19 cellular contexts compared by ENCODE assay signal in genomic region chr18:34660572-34660971, GRCh38. TPM values are rescaled to one million over a fixed set of nuclear protein-coding genes. Genes with fewer than 3 reads are reported as not detected.
A peak's percentile ranks its signal among the peaks of the same experiment; 100 is the strongest.
DNase-seq lines count a peak whose midpoint lies in the region; ATAC-seq and TF ChIP-seq lines count a peak whose summit lies in the region.
"Had no signal": no experiment of that assay in that cellular context is flagged by ENCODE, and none has a peak within 500 bp of the region (broad histone marks: within the 10 kb centered on the region; RNA-seq: fewer than 3 reads in every experiment).

No MANE protein-coding gene starts in this region.

- 78 to 86% (median 84%) methylated on average over 2 of the region's 2 CpGs for WGBS in psoas muscle, 3 donors

- no peak overlapping the region for H3K4me3 ChIP-seq in SJSA1
- H3K4me3 ChIP-seq in psoas muscle: no peak overlapping the region
- H3K4me3 ChIP-seq: skin epidermis had no signal

- H3K9me3 ChIP-seq in ES-I3 (ENCODE audit: control insufficient read depth, insufficient read depth, low read length) (no peaks in the 10 kb centered on the region), SJSA1 (replicated peaks) (no peaks in the 10 kb centered on the region), psoas muscle (no peaks in the 10 kb centered on the region)
- H3K9me3 ChIP-seq: neutrophil had no signal

- ATAC-seq in psoas muscle: no peak
- no peak for ATAC-seq in HG03196 (IDR thresholded peaks at IDR 0.05; ENCODE audit: unreplicated experiment)
- ATAC-seq in GM21367 (IDR thresholded peaks at IDR 0.05; ENCODE audit: unreplicated experiment): no peak

- TF ChIP-seq POLR2A in erythroblast (IDR thresholded peaks at IDR 0.05; ENCODE audit: low read length): no peak

- H3K27ac ChIP-seq in SJSA1 (peak overlapping the region; percentile 82), psoas muscle (peak overlapping the region; percentile 93)
- H3K27ac ChIP-seq: HL-60, neutrophil had no signal

- DNase-seq in SJSA1 (ENCODE audit: low read depth in 1 of 2, low spot score in 2 of 2): no peak
- DNase-seq in erythroblast (lab: John Stamatoyannopoulos, UW): peak; percentile 33 to 55
- no peak for DNase-seq in psoas muscle
- DNase-seq in activated CD4-positive, CD25-positive, alpha-beta regulatory T cell (lab: John Stamatoyannopoulos, UW): no peak
- no peak for DNase-seq in RKO (ENCODE audit: low spot score)
- DNase-seq: activated CD4-positive, alpha-beta T cell treated with anti-CD3 and anti-CD28 coated beads, Interleukin-2, amount 50 U/mL, for 48 hours; activated T-cell treated with anti-CD3 and anti-CD28 coated beads, Interleukin-2, amount 50 U/mL, for 24 hours; Calu3; central memory CD4-positive, alpha-beta T cell; foreskin melanocyte; GF-D8; immature natural killer cell; NCI-H1436 treated with DMSO at 0.1 percent for 48 hours had no signal

- intact Hi-C loops in psoas muscle (cut with DNase I): loop anchor here (2.0 to 5.0 kb wide), 3 partner anchors 47 to 128 kb away; no protein-coding TSS in a partner anchor

- no peak for TF ChIP-seq CTCF in psoas muscle (IDR thresholded peaks at IDR 0.05)

- no peaks in the 10 kb centered on the region for H3K36me3 ChIP-seq in ES-I3 (ENCODE audit: insufficient read depth, low read length)
- H3K36me3 ChIP-seq in SJSA1: no peaks in the 10 kb centered on the region
- H3K36me3 ChIP-seq in psoas muscle (ENCODE audit: insufficient read depth in 1 of 2, low read depth in 1 of 2): no peaks in the 10 kb centered on the region
- H3K36me3 ChIP-seq: neutrophil had no signal

- peak overlapping the region; percentile 30; the same call in 1 of the 2 replicates for H3K9ac ChIP-seq in ES-I3 (ENCODE audit: low read depth, low read length)

- H3K27me3 ChIP-seq in SJSA1 (replicated peaks) (no peaks in the 10 kb centered on the region), psoas muscle (ENCODE audit: insufficient read depth in 3 of 3, low read length in 2 of 3) (no peaks in the 10 kb centered on the region)

- H3K4me1 ChIP-seq in ES-I3 (ENCODE audit: insufficient read depth, low read length) (peaks cover 62% of the 10 kb centered on the region), SJSA1 (replicated peaks) (peaks cover 33% of the 10 kb centered on the region), psoas muscle (peaks cover 52% of the 10 kb centered on the region)

RNA-seq across cellular contexts. Expression of gene DTNA, which starts 49.5 kb away (rescaled TPM):
- 1.6 and 5.8 TPM in 2 replicates for total RNA-seq in SJSA1 (2014; rRNA removed; shearing (Covaris generic))
- 100 to 1,000 TPM in 1 of 4 donors, 10 to 100 TPM in 3; 82.0 to 103 (median 94.2) TPM for total RNA-seq in psoas muscle
- polyA plus RNA-seq in psoas muscle: 10 to 100 TPM; 12.6 to 61.6 (median 36.0) TPM

Comparison
In these comparisons a context has a peak if more than half of its experiments do, and no peak if none do; other contexts are left out.
1. DNase-seq: peak in erythroblast (2 of 2); none in SJSA1 (0 of 2), psoas muscle (0 of 2), activated CD4-positive, CD25-positive, alpha-beta regulatory T cell (0 of 4) and RKO (single experiment).
2. RNA of gene DTNA, which starts 49.5 kb away (total RNA-seq): 82.0 to 103 TPM in psoas muscle; 1.6 to 5.8 TPM in SJSA1; every median in the first group is over 10 times any median in the second.